ENCODE assay signal across 8 cellular contexts in genomic region chr22:42855726-42856125, GRCh38. TPM values are rescaled to one million over a fixed set of nuclear protein-coding genes. Genes with fewer than 3 reads are reported as not detected.
DNase-seq lines count a peak whose midpoint lies in the region; ATAC-seq and TF ChIP-seq lines count a peak whose summit lies in the region.

No MANE protein-coding gene starts in this region.

- TF ChIP-seq CTCF in astrocyte of the spinal cord (IDR thresholded peaks at IDR 0.05; ENCODE audit: low read depth, low read length) (no peak), upper lobe of left lung (IDR thresholded peaks at IDR 0.05) (no peak)

- H3K4me3 Mint-ChIP-seq in activated naive CD4-positive, alpha-beta T cell treated with anti-CD3 and anti-CD28 coated beads for 36 hours, result peak overlapping the region; percentile 81
- peak overlapping the region; percentile 86 for H3K4me3 Mint-ChIP-seq in memory B cell

- peaks cover 9% of the 10 kb centered on the region for H3K4me1 Mint-ChIP-seq in activated naive CD4-positive, alpha-beta T cell treated with anti-CD3 and anti-CD28 coated beads for 36 hours (ENCODE audit: low read depth)
- peaks cover 10% of the 10 kb centered on the region for H3K4me1 Mint-ChIP-seq in memory B cell

- CTCF ChIA-PET in activated naive CD4-positive, alpha-beta T cell treated with anti-CD3 and anti-CD28 coated beads for 36 hours (lab: Charles Lee), result interaction anchor here (0.7 to 0.8 kb wide), 3 partner anchors 12 to 256 kb away, joined by 3 to 4 read pairs (median 3); no protein-coding TSS in a partner anchor

- intact Hi-C loops in activated naive CD4-positive, alpha-beta T cell treated with anti-CD3 and anti-CD28 coated beads for 36 hours (cut with micrococcal nuclease), result loop anchor here (2.0 kb wide), 3 partner anchors 159 to 331 kb away; partner anchors contain the start of genes PACSIN2 and TTLL12

- H3K27ac ChIP-seq in upper lobe of left lung, result peak overlapping the region; percentile 87 to 97 (median 96)

- H3K36me3 Mint-ChIP-seq in activated naive CD4-positive, alpha-beta T cell treated with anti-CD3 and anti-CD28 coated beads for 36 hours (ENCODE audit: low read depth), result no peaks in the 10 kb centered on the region
- no peaks in the 10 kb centered on the region for H3K36me3 Mint-ChIP-seq in memory B cell

- no peaks in the 10 kb centered on the region for H3K9me3 ChIP-seq in upper lobe of left lung

- no peak for ATAC-seq in memory B cell (ENCODE audit: low read depth)
- ATAC-seq in upper lobe of left lung (ENCODE audit: low FRiP score in 2 of 2), result no peak
- no peak for ATAC-seq in GM19395 (IDR thresholded peaks at IDR 0.05; ENCODE audit: unreplicated experiment)
- no peak for ATAC-seq in HG03457 (IDR thresholded peaks at IDR 0.05; ENCODE audit: unreplicated experiment)

- H3K4me1 ChIP-seq in upper lobe of left lung, result peaks cover 19 to 29% (median 21%) of the 10 kb centered on the region in 4 donors

- H3K36me3 ChIP-seq in upper lobe of left lung, result peaks cover 0 to 7% (median 0%) of the 10 kb centered on the region in 4 donors

- in situ Hi-C loops in astrocyte of the spinal cord (cut with HindIII; ENCODE audit: low sequenced_read_pairs), result no loop called here

- TF ChIP-seq POLR2A in upper lobe of left lung (IDR thresholded peaks at IDR 0.05), result no peak

- DNase-seq in activated naive CD4-positive, alpha-beta T cell treated with anti-CD3 and anti-CD28 coated beads for 36 hours, result no peak
- no peak for DNase-seq in activated naive CD4-positive, alpha-beta T cell treated with anti-CD3 and anti-CD28 coated beads, Interleukin-2, amount 50 U/mL, for 16 hours
- no peak for DNase-seq in astrocyte of the spinal cord (ENCODE audit: low read depth, low spot score)
- DNase-seq in memory B cell (ENCODE audit: low spot score in 2 of 2), result no peak
- DNase-seq in upper lobe of left lung, result no peak
- no peak for DNase-seq in mucosa of gallbladder (ENCODE audit: low spot score)

- H3K9me3 Mint-ChIP-seq in activated naive CD4-positive, alpha-beta T cell treated with anti-CD3 and anti-CD28 coated beads for 36 hours, result no peaks in the 10 kb centered on the region
- no peaks in the 10 kb centered on the region for H3K9me3 Mint-ChIP-seq in memory B cell

- 38 to 41% methylated on average over 4 of the region's 4 CpGs for WGBS in upper lobe of left lung, 2 donors

- H3K27me3 Mint-ChIP-seq in activated naive CD4-positive, alpha-beta T cell treated with anti-CD3 and anti-CD28 coated beads for 36 hours (ENCODE audit: low read depth), result no peaks in the 10 kb centered on the region
- no peaks in the 10 kb centered on the region for H3K27me3 Mint-ChIP-seq in memory B cell

- H3K27ac Mint-ChIP-seq in activated naive CD4-positive, alpha-beta T cell treated with anti-CD3 and anti-CD28 coated beads for 36 hours, result no peak overlapping the region
- H3K27ac Mint-ChIP-seq in memory B cell, result peak overlapping the region; percentile 78

- H3K4me3 ChIP-seq in astrocyte of the spinal cord (ENCODE audit: low read depth, low read length) (peak overlapping the region; percentile 93), upper lobe of left lung (peak overlapping the region; percentile 51 to 91 (median 68))

- no peaks in the 10 kb centered on the region for H3K27me3 ChIP-seq in upper lobe of left lung

- TF ChIP-seq EP300 in upper lobe of left lung (IDR thresholded peaks at IDR 0.05), result no peak

RNA-seq across cellular contexts. Expression of gene ARFGAP3, which starts 1.3 kb away (rescaled TPM):
- 10 to 100 TPM; 25.6 to 28.6 TPM for total RNA-seq in activated naive CD4-positive, alpha-beta T cell treated with anti-CD3 and anti-CD28 coated beads for 36 hours
- total RNA-seq in upper lobe of left lung (10 to 100 TPM; 25.9 to 60.8 (median 41.9) TPM), mucosa of gallbladder (49.8 TPM)
